Comparison of ENCODE assay signal across 1 cellular context in the genomic region with DNA sequence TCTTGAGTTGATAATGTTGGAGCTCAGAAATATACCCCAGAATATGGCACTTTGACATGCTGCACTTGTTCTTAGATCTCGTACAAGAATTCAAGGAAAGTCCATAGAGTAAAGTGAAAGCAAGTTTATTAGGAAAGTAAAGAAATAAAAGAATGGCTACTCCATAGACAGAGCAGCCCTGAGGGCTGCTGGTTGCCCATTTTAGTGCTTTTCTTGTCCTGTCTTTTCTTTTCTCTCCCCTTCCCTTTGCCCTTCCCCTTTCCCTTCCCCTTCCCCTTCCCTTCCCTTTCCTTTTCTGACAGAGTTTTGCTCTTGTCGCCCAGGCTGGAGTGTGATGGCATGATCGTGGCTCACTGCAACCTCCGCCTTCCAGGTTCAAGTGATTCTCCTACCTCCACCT.
TF ChIP-seq lines count a peak whose summit lies in the region.

No MANE protein-coding gene starts in this region.

TF ChIP-seq in HEK293, 187 proteins besides CTCF, POLR2A, EP300 and RAD21:
- peak; percentile 73 for TF ChIP-seq PRDM1 (tag by site-specific recombination; IDR thresholded peaks at IDR 0.05)
TF ChIP-seq in HEK293: peak in this region for 1; not testable (repeated sequence) for 186.
